In the genomic region with DNA sequence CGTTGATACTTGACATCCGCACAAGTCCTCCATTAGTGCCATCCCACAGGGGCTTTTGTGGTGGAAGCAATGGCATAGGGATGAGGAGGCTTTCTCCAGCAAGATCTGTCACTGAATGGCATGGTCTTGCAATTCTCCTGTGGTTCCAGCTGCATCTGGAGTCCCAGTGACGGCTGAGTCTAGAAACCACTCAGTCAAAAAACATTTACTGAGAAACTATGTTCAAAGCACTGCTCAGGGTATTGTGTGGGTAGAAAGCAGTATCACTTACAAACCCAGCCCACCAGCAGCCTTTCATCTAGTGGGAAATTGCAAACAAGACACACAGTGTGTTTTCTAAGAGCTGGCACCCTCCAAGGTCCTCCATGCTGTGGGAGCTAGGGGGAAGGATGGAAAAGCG, we compare ENCODE assay signal across 19 cellular contexts.
"Had no signal": no experiment of that assay in that cellular context is flagged by ENCODE, and none has a peak within 500 bp of the region (broad histone marks: within the 10 kb centered on the region; RNA-seq: fewer than 3 reads in every experiment).

No MANE protein-coding gene starts in this region.

- H3K36me3 ChIP-seq: neutrophil, right lobe of liver, stomach, thyroid gland had no signal

- H3K4me1 ChIP-seq: pancreas, right lobe of liver, thyroid gland had no signal

- H3K27me3 ChIP-seq: dorsolateral prefrontal cortex, neutrophil, pancreas, right lobe of liver, stomach, thyroid gland had no signal

- H3K4me3 ChIP-seq: dorsolateral prefrontal cortex, lung, pancreas, right lobe of liver, smooth muscle cell, stomach, thyroid gland had no signal

- H3K36me3 Mint-ChIP-seq: memory B cell; natural killer cell treated with Interleukin-12 subunit alpha and Interleukin-12 subunit beta and Interleukin-15 and Interleukin-18, amount 100 ng/mL, for 72 hours; type B pancreatic cell had no signal

- H3K4me3 Mint-ChIP-seq: memory B cell; natural killer cell treated with Interleukin-12 subunit alpha and Interleukin-12 subunit beta and Interleukin-15 and Interleukin-18, amount 100 ng/mL, for 72 hours; neural crest cell; type B pancreatic cell had no signal

- H3K4me2 ChIP-seq: smooth muscle cell had no signal

- ATAC-seq: left lobe of liver; natural killer cell treated with Interleukin-12 subunit alpha and Interleukin-12 subunit beta and Interleukin-15 and Interleukin-18, amount 100 ng/mL, for 72 hours; pancreas; right lobe of liver had no signal

- H3K27ac ChIP-seq: neutrophil, pancreas, right lobe of liver, stomach, thyroid gland had no signal

- DNase-seq: dorsolateral prefrontal cortex; effector CD4-positive, alpha-beta T cell; pancreas; right lobe of liver; stimulated activated CD4-positive, alpha-beta T cell treated with anti-CD3 and anti-CD28 coated beads, Interleukin-12 subunit alpha, Interleukin-12 subunit beta, amount 100 ng/mL, for 4 hours; stimulated activated CD4-positive, alpha-beta T cell treated with anti-CD3 and anti-CD28 coated beads, Interleukin-1b, Interleukin-23, amount 100 ng/mL, for 48 hours; stimulated activated CD4-positive, alpha-beta T cell treated with anti-CD3 and anti-CD28 coated beads, Interleukin-4, amount 100 ng/mL, for 1 hour; stimulated activated CD8-positive, alpha-beta memory T cell treated with anti-CD3 and anti-CD28 coated beads, Interleukin-4, amount 100 ng/mL, for 48 hours; stimulated activated naive CD4-positive, alpha-beta T cell treated with Interleukin-2 at 50 U/mL for 16 hours; stomach; thyroid gland had no signal

- H3K9me3 ChIP-seq: neutrophil, pancreas, right lobe of liver, stomach, thyroid gland had no signal

- H3K27me3 Mint-ChIP-seq: type B pancreatic cell had no signal

- H3K27ac Mint-ChIP-seq: memory B cell; natural killer cell treated with Interleukin-12 subunit alpha and Interleukin-12 subunit beta and Interleukin-15 and Interleukin-18, amount 100 ng/mL, for 72 hours; type B pancreatic cell had no signal

- H3K9me3 Mint-ChIP-seq: natural killer cell treated with Interleukin-12 subunit alpha and Interleukin-12 subunit beta and Interleukin-15 and Interleukin-18, amount 100 ng/mL, for 72 hours; type B pancreatic cell had no signal
